ENCODE assay signal across 25 cellular contexts in the genomic region with DNA sequence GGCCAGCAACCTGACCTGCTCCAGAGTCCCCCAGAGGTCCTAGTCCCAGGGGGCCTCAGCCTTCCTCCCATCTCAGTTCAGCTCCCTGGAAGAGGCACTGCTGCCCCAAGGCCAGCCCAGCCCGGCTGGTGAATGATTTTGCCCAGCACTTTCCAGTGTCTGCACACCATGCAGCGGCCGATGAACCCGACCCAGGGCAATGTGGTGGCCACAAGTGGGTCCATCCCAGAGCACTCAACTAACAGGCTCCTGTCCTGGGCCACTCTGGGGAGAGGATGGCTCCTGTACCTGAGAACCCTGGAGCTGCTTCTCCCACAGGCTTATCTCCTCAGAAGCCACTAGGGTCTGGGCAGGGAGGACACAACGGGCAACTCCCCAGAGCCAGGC.
"Had no signal": no experiment of that assay in that cellular context is flagged by ENCODE, and none has a peak within 500 bp of the region (broad histone marks: within the 10 kb centered on the region; RNA-seq: fewer than 3 reads in every experiment).

No MANE protein-coding gene starts in this region.

- ATAC-seq: activated naive CD8-positive, alpha-beta T cell treated with anti-CD3 and anti-CD28 coated beads, Interleukin-2, amount 50 U/mL, for 24 hours; activated T-helper 17 cell treated with anti-CD3 and anti-CD28 coated beads, Interleukin-2, amount 50 U/mL, for 72 hours; left colon had no signal

- DNase-seq: activated CD4-positive, alpha-beta T cell treated with anti-CD3 and anti-CD28 coated beads, Interleukin-2, amount 50 U/mL, for 1 hour; activated CD4-positive, CD25-positive, alpha-beta regulatory T cell treated with anti-CD3 and anti-CD28 coated beads, Interleukin-2, amount 50 U/mL, for 72 hours; activated gamma-delta T cell treated with Interleukin-2 at 50 U/mL for 16 hours; activated naive CD8-positive, alpha-beta T cell treated with anti-CD3 and anti-CD28 coated beads, Interleukin-2, amount 50 U/mL, for 24 hours; amygdala; caudate nucleus; cortex of kidney; endodermal cell; foreskin fibroblast; head of caudate nucleus; hypothalamus; immature natural killer cell; kidney; left colon; mammary epithelial cell; occipital lobe; stimulated activated CD4-positive, alpha-beta T cell treated with anti-CD3 and anti-CD28 coated beads, Interleukin-2, amount 100 ng/mL, for 48 hours; stomach; T-helper 9 cell; thyroid gland had no signal

- H3K27me3 ChIP-seq: stomach, thyroid gland, upper lobe of left lung, vagina had no signal

- H3K27ac Mint-ChIP-seq: activated naive CD4-positive, alpha-beta T cell treated with anti-CD3 and anti-CD28 coated beads, Interleukin-2, amount 50 U/mL, for 24 hours had no signal

- H3K9me3 Mint-ChIP-seq: activated naive CD4-positive, alpha-beta T cell treated with anti-CD3 and anti-CD28 coated beads, Interleukin-2, amount 50 U/mL, for 24 hours; activated naive CD8-positive, alpha-beta T cell treated with anti-CD3 and anti-CD28 coated beads, Interleukin-2, amount 50 U/mL, for 24 hours; activated T-helper 17 cell treated with anti-CD3 and anti-CD28 coated beads, Interleukin-2, amount 50 U/mL, for 72 hours; immature natural killer cell; T-helper 1 cell treated with Interleukin-12 subunit alpha and Interleukin-12 subunit beta and Interleukin-4 antibody, amounts not matched to agents 30 μg/mL and 1 μg/mL, for 36 hours had no signal

- H3K27ac ChIP-seq: thyroid gland, vagina had no signal

- H3K4me3 Mint-ChIP-seq: activated naive CD4-positive, alpha-beta T cell treated with anti-CD3 and anti-CD28 coated beads, Interleukin-2, amount 50 U/mL, for 24 hours; activated naive CD8-positive, alpha-beta T cell treated with anti-CD3 and anti-CD28 coated beads, Interleukin-2, amount 50 U/mL, for 24 hours; activated T-helper 17 cell treated with anti-CD3 and anti-CD28 coated beads, Interleukin-2, amount 50 U/mL, for 72 hours; endodermal cell; immature natural killer cell; T-helper 1 cell treated with Interleukin-12 subunit alpha and Interleukin-12 subunit beta and Interleukin-4 antibody, amounts not matched to agents 30 μg/mL and 1 μg/mL, for 36 hours had no signal

- H3K27me3 Mint-ChIP-seq: activated naive CD4-positive, alpha-beta T cell treated with anti-CD3 and anti-CD28 coated beads, Interleukin-2, amount 50 U/mL, for 24 hours; activated naive CD8-positive, alpha-beta T cell treated with anti-CD3 and anti-CD28 coated beads, Interleukin-2, amount 50 U/mL, for 24 hours; activated T-helper 17 cell treated with anti-CD3 and anti-CD28 coated beads, Interleukin-2, amount 50 U/mL, for 72 hours had no signal

- H3K4me3 ChIP-seq: stomach, thyroid gland, upper lobe of left lung, vagina had no signal

- H3K9me3 ChIP-seq: stomach, thyroid gland, upper lobe of left lung, vagina had no signal
